8 cellular contexts compared by ENCODE assay signal in genomic region chr6:121430514-121431460, GRCh38. TPM values are rescaled to one million over a fixed set of nuclear protein-coding genes. Genes with fewer than 3 reads are reported as not detected.
DNase-seq lines count a peak whose midpoint lies in the region; ATAC-seq and TF ChIP-seq lines count a peak whose summit lies in the region.

No MANE protein-coding gene starts in this region.

- TF ChIP-seq CTCF in coronary artery (IDR thresholded peaks at IDR 0.05): peak; percentile 55

- no peaks in the 10 kb centered on the region for H3K27me3 Mint-ChIP-seq in activated CD4-positive, alpha-beta memory T cell treated with anti-CD3 and anti-CD28 coated beads for 36 hours
- peaks cover 5% of the 10 kb centered on the region for H3K27me3 Mint-ChIP-seq in activated CD4-positive, alpha-beta memory T cell treated with anti-CD3 and anti-CD28 coated beads, Interleukin-2, amount 10 ng/mL, durations not matched to agents 7 days and 5 days

- no peak overlapping the region for H3K27ac Mint-ChIP-seq in activated CD4-positive, alpha-beta memory T cell treated with anti-CD3 and anti-CD28 coated beads for 36 hours
- H3K27ac Mint-ChIP-seq in activated CD4-positive, alpha-beta memory T cell treated with anti-CD3 and anti-CD28 coated beads, Interleukin-2, amount 10 ng/mL, durations not matched to agents 7 days and 5 days: no peak overlapping the region

- CTCF ChIA-PET in activated CD4-positive, alpha-beta memory T cell treated with anti-CD3 and anti-CD28 coated beads for 36 hours (lab: Charles Lee): interaction anchor here (0.6 kb wide), 1 partner anchor 304 kb away, joined by 3 read pairs; no protein-coding TSS in a partner anchor
- CTCF ChIA-PET in activated CD4-positive, alpha-beta memory T cell treated with anti-CD3 and anti-CD28 coated beads, Interleukin-2, amount 10 ng/mL, durations not matched to agents 7 days and 5 days (lab: Charles Lee): no interaction called here

- H3K27ac ChIP-seq in coronary artery: no peak overlapping the region

- H3K4me3 ChIP-seq in coronary artery: no peak overlapping the region

- POLR2A ChIA-PET in activated CD4-positive, alpha-beta memory T cell treated with anti-CD3 and anti-CD28 coated beads for 36 hours (lab: Charles Lee): no interaction called here
- POLR2A ChIA-PET in activated CD4-positive, alpha-beta memory T cell treated with anti-CD3 and anti-CD28 coated beads, Interleukin-2, amount 10 ng/mL, durations not matched to agents 7 days and 5 days (lab: Charles Lee): no interaction called here

- intact Hi-C loops in activated CD4-positive, alpha-beta memory T cell treated with anti-CD3 and anti-CD28 coated beads for 36 hours (cut with micrococcal nuclease): loop anchor here (5.0 kb wide), 1 partner anchor 417 kb away; no protein-coding TSS in a partner anchor

- no peaks in the 10 kb centered on the region for H3K9me3 Mint-ChIP-seq in activated CD4-positive, alpha-beta memory T cell treated with anti-CD3 and anti-CD28 coated beads for 36 hours
- no peaks in the 10 kb centered on the region for H3K9me3 Mint-ChIP-seq in activated CD4-positive, alpha-beta memory T cell treated with anti-CD3 and anti-CD28 coated beads, Interleukin-2, amount 10 ng/mL, durations not matched to agents 7 days and 5 days

- no peaks in the 10 kb centered on the region for H3K36me3 Mint-ChIP-seq in activated CD4-positive, alpha-beta memory T cell treated with anti-CD3 and anti-CD28 coated beads for 36 hours
- no peaks in the 10 kb centered on the region for H3K36me3 Mint-ChIP-seq in activated CD4-positive, alpha-beta memory T cell treated with anti-CD3 and anti-CD28 coated beads, Interleukin-2, amount 10 ng/mL, durations not matched to agents 7 days and 5 days (ENCODE audit: low read depth)

- DNase-seq in EL (peak; percentile 50), NCI-H1105 (lab: John Stamatoyannopoulos, UW) (peak; percentile 10), coronary artery (ENCODE audit: low spot score) (no peak), midbrain (lab: John Stamatoyannopoulos, UW) (peak; percentile 45), amygdala (lab: John Stamatoyannopoulos, UW) (no peak)
- DNase-seq in activated CD4-positive, alpha-beta memory T cell treated with anti-CD3 and anti-CD28 coated beads for 36 hours: no peak
- DNase-seq in activated CD4-positive, alpha-beta memory T cell treated with anti-CD3 and anti-CD28 coated beads, Interleukin-2, amount 10 ng/mL, durations not matched to agents 7 days and 5 days: no peak

- H3K4me3 Mint-ChIP-seq in activated CD4-positive, alpha-beta memory T cell treated with anti-CD3 and anti-CD28 coated beads for 36 hours: no peak overlapping the region
- H3K4me3 Mint-ChIP-seq in activated CD4-positive, alpha-beta memory T cell treated with anti-CD3 and anti-CD28 coated beads, Interleukin-2, amount 10 ng/mL, durations not matched to agents 7 days and 5 days: no peak overlapping the region

- H3K4me1 Mint-ChIP-seq in activated CD4-positive, alpha-beta memory T cell treated with anti-CD3 and anti-CD28 coated beads for 36 hours (ENCODE audit: low read depth): no peaks in the 10 kb centered on the region
- H3K4me1 Mint-ChIP-seq in activated CD4-positive, alpha-beta memory T cell treated with anti-CD3 and anti-CD28 coated beads, Interleukin-2, amount 10 ng/mL, durations not matched to agents 7 days and 5 days: no peaks in the 10 kb centered on the region

- no peak for ATAC-seq in GM21367 (IDR thresholded peaks at IDR 0.05; ENCODE audit: unreplicated experiment)

RNA-seq across cellular contexts. Expression of gene GJA1, which starts 4.7 kb away (rescaled TPM):
- not detected for total RNA-seq in activated CD4-positive, alpha-beta memory T cell treated with anti-CD3 and anti-CD28 coated beads for 36 hours
- not detected for total RNA-seq in activated CD4-positive, alpha-beta memory T cell treated with anti-CD3 and anti-CD28 coated beads, Interleukin-2, amount 10 ng/mL, durations not matched to agents 7 days and 5 days

Comparison
In these comparisons a context has a peak if more than half of its experiments do, and no peak if none do; other contexts are left out.
1. DNase-seq: peak in EL (single experiment), NCI-H1105 (single experiment) and midbrain (single experiment); none in coronary artery (single experiment), activated CD4-positive, alpha-beta memory T cell treated with anti-CD3 and anti-CD28 coated beads for 36 hours (single experiment), amygdala (0 of 56) and activated CD4-positive, alpha-beta memory T cell treated with anti-CD3 and anti-CD28 coated beads, Interleukin-2, amount 10 ng/mL, durations not matched to agents 7 days and 5 days (single experiment).